In genomic region chr5:16428359-16428758, GRCh38 we compare ENCODE assay signal across 21 cellular contexts. TPM values are rescaled to one million over a fixed set of nuclear protein-coding genes. Genes with fewer than 3 reads are reported as not detected.
DNase-seq lines count a peak whose midpoint lies in the region; ATAC-seq and TF ChIP-seq lines count a peak whose summit lies in the region.
"Had no signal": no experiment of that assay in that cellular context is flagged by ENCODE, and none has a peak within 500 bp of the region (broad histone marks: within the 10 kb centered on the region; RNA-seq: fewer than 3 reads in every experiment).

No MANE protein-coding gene starts in this region.

- no peaks in the 10 kb centered on the region for H3K9me2 ChIP-seq in PC-3 (replicated peaks; ENCODE audit: low read length)

- H3K4me3 ChIP-seq in BE2C (ENCODE audit: low read depth, low read length) (no peak overlapping the region), PC-3 (ENCODE audit: low read length) (no peak overlapping the region), neural progenitor cell (no peak overlapping the region), Peyer's patch (no peak overlapping the region)
- H3K4me3 ChIP-seq: GM12878, GM23248 had no signal

- H3K9ac ChIP-seq in PC-3 (ENCODE audit: low read length) = no peak overlapping the region
- no peak overlapping the region for H3K9ac ChIP-seq in neural progenitor cell
- H3K9ac ChIP-seq: GM23248 had no signal

- H3K4me1 ChIP-seq in BE2C = no peaks in the 10 kb centered on the region; the same call in 1 of the 2 replicates
- no peaks in the 10 kb centered on the region for H3K4me1 ChIP-seq in PC-3 (ENCODE audit: insufficient read depth, low read length)
- H3K4me1 ChIP-seq in neural progenitor cell = peaks cover 22% of the 10 kb centered on the region
- no peaks in the 10 kb centered on the region for H3K4me1 ChIP-seq in Peyer's patch

- TF ChIP-seq CTCF in BE2C (IDR thresholded peaks at IDR 0.05; ENCODE audit: low read depth, low read length) (peak; percentile 26; the same call in 1 of the 2 replicates), PC-3 (conservative IDR thresholded peaks at IDR 0.05; ENCODE audit: low read depth, low read length) (peak; percentile 38; the same call in 1 of the 2 replicates), glutamatergic neuron (IDR thresholded peaks at IDR 0.05; ENCODE audit: partially characterized antibody, unreplicated experiment) (peak; percentile 37), neural progenitor cell (IDR thresholded peaks at IDR 0.05) (peak; percentile 32), Peyer's patch (IDR thresholded peaks at IDR 0.05) (no peak)

- H3K27me3 Mint-ChIP-seq in glutamatergic neuron (ENCODE audit: unreplicated experiment) = peaks cover 4% of the 10 kb centered on the region
- peaks cover 5% of the 10 kb centered on the region for H3K27me3 Mint-ChIP-seq in neural progenitor cell (ENCODE audit: insufficient read depth, low read depth)

- peaks cover 19% of the 10 kb centered on the region for H3K4me1 Mint-ChIP-seq in glutamatergic neuron (ENCODE audit: low read depth, unreplicated experiment)
- H3K4me1 Mint-ChIP-seq in neural progenitor cell = peaks cover 47% of the 10 kb centered on the region
- H3K4me1 Mint-ChIP-seq: CD14-positive monocyte had no signal

- no peaks in the 10 kb centered on the region for H3F3A ChIP-seq in PC-3 (ENCODE audit: low read length, unreplicated experiment)
- H3F3A ChIP-seq in neural progenitor cell (ENCODE audit: low read depth) = peaks cover 3% of the 10 kb centered on the region

- TF ChIP-seq POLR2A in Peyer's patch (IDR thresholded peaks at IDR 0.05) = no peak

- H3K27ac ChIP-seq in PC-3 (ENCODE audit: low read length) = no peak overlapping the region
- H3K27ac ChIP-seq in neural progenitor cell = no peak overlapping the region
- no peak overlapping the region for H3K27ac ChIP-seq in Peyer's patch
- H3K27ac ChIP-seq: GM23248 had no signal

- H3K9me3 ChIP-seq in BE2C = no peaks in the 10 kb centered on the region; the same call in 1 of the 2 replicates
- no peaks in the 10 kb centered on the region for H3K9me3 ChIP-seq in PC-3 (ENCODE audit: low read length)
- H3K9me3 ChIP-seq in neural progenitor cell (ENCODE audit: low read depth) = no peaks in the 10 kb centered on the region
- H3K9me3 ChIP-seq in Peyer's patch = no peaks in the 10 kb centered on the region

- no peaks in the 10 kb centered on the region for H4K20me1 ChIP-seq in PC-3 (ENCODE audit: low read length)
- H4K20me1 ChIP-seq in neural progenitor cell (ENCODE audit: low read depth) = no peaks in the 10 kb centered on the region

- H3K36me3 Mint-ChIP-seq in glutamatergic neuron (ENCODE audit: unreplicated experiment) = no peaks in the 10 kb centered on the region
- no peaks in the 10 kb centered on the region for H3K36me3 Mint-ChIP-seq in neural progenitor cell
- H3K36me3 Mint-ChIP-seq: CD14-positive monocyte had no signal

- intact Hi-C loops in PC-3 (cut with micrococcal nuclease) = no loop called here

- H2AFZ ChIP-seq in PC-3 (ENCODE audit: low read length) (no peak overlapping the region), neural progenitor cell (replicated peaks) (no peak overlapping the region)
- H2AFZ ChIP-seq: GM23248 had no signal

- no peak overlapping the region for H3K4me2 ChIP-seq in PC-3 (ENCODE audit: low read length)
- H3K4me2 ChIP-seq in neural progenitor cell = no peak overlapping the region

- no peak overlapping the region for H3K4me3 Mint-ChIP-seq in glutamatergic neuron (ENCODE audit: unreplicated experiment)
- no peak overlapping the region for H3K4me3 Mint-ChIP-seq in neural progenitor cell

- CTCF ChIA-PET in PC-3 (lab: Charles Lee) = no interaction called here

- POLR2A ChIA-PET in PC-3 (lab: Charles Lee; ENCODE audit: unreplicated experiment) = no interaction called here

- no peak for DNase-seq in BE2C
- DNase-seq in PC-3 = no peak
- DNase-seq in glutamatergic neuron = no peak
- no peak for DNase-seq in neural progenitor cell (ENCODE audit: low spot score)
- DNase-seq in stimulated activated CD4-positive, alpha-beta T cell treated with anti-CD3 and anti-CD28 coated beads, Interleukin-12 subunit alpha, Interleukin-12 subunit beta, amount 100 ng/mL, for 4 hours = no peak
- no peak for DNase-seq in nucleus accumbens (lab: John Stamatoyannopoulos, UW)
- no peak for DNase-seq in Peyer's patch
- DNase-seq: AML-193, DMS79, GM23248, KG1, NCI-H1092, NCI-H1436, NCI-H187 treated with DMSO at 0.1 percent for 48 hours, NCI-H2107, NCI-H446 treated with DMSO at 0.1 percent for 48 hours, NCI-H526 treated with DMSO at 0.1 percent for 48 hours, OCI-M1, Right ventricle myocardium superior had no signal

- no peaks in the 10 kb centered on the region for H3K79me2 ChIP-seq in PC-3 (ENCODE audit: low read length)
- H3K79me2 ChIP-seq in neural progenitor cell (ENCODE audit: low read depth) = no peaks in the 10 kb centered on the region

- H3K27me3 ChIP-seq in BE2C (no peaks in the 10 kb centered on the region), PC-3 (ENCODE audit: low read length) (peaks cover 43% of the 10 kb centered on the region), neural progenitor cell (no peaks in the 10 kb centered on the region), Peyer's patch (no peaks in the 10 kb centered on the region)

- ATAC-seq in PC-3 = no peak
- ATAC-seq: GM12878 had no signal

- no peak overlapping the region for H3K27ac Mint-ChIP-seq in glutamatergic neuron (ENCODE audit: unreplicated experiment)
- H3K27ac Mint-ChIP-seq in neural progenitor cell = peak overlapping the region; percentile 13
- H3K27ac Mint-ChIP-seq: CD14-positive monocyte had no signal

- H3K36me3 ChIP-seq in BE2C (no peaks in the 10 kb centered on the region), PC-3 (ENCODE audit: low read depth, low read length) (no peaks in the 10 kb centered on the region), neural progenitor cell (no peaks in the 10 kb centered on the region), Peyer's patch (no peaks in the 10 kb centered on the region)

- H3K9me3 Mint-ChIP-seq in glutamatergic neuron (ENCODE audit: unreplicated experiment) (peaks cover 3% of the 10 kb centered on the region), neural progenitor cell (no peaks in the 10 kb centered on the region)

- BruUV-seq in PC-3 (replicated peaks; lab: Mats Ljungman, UMichigan) = no TSS peak

RNA-seq across cellular contexts. Expression of gene ZNF622, which starts 37.2 kb away (rescaled TPM):
- polyA plus RNA-seq in BE2C (2012; ENCODE audit: insufficient read depth, insufficient read length, low read depth) = 95.9 TPM
- total RNA-seq in PC-3 (2014; rRNA removed) = 76.9 and 98.3 TPM in 2 replicates
- total RNA-seq in glutamatergic neuron (ENCODE audit: unreplicated experiment) = 40.0 TPM
- total RNA-seq in neural progenitor cell (ENCODE audit: low replicate concordance) = 14.6 and 21.8 TPM in 2 replicates
- 10 to 100 TPM; 26.7 to 44.6 (median 32.5) TPM for total RNA-seq in Peyer's patch

Comparison
In these comparisons a context has a peak if more than half of its experiments do, and no peak if none do; other contexts are left out.
1. CTCF ChIP-seq: peak in BE2C (single experiment), PC-3 (single experiment), glutamatergic neuron (single experiment) and neural progenitor cell (single experiment); none in Peyer's patch (0 of 6).